In genomic region chr2:65842104-65842503, GRCh38 we compare ENCODE assay signal across 18 cellular contexts.
DNase-seq lines count a peak whose midpoint lies in the region; ATAC-seq and TF ChIP-seq lines count a peak whose summit lies in the region.
"Had no signal": no experiment of that assay in that cellular context is flagged by ENCODE, and none has a peak within 500 bp of the region (broad histone marks: within the 10 kb centered on the region; RNA-seq: fewer than 3 reads in every experiment).

No MANE protein-coding gene starts in this region.

- no peak overlapping the region for H3K4me3 ChIP-seq in HEK293 (ENCODE audit: low read depth, low read length)
- H3K4me3 ChIP-seq in endodermal cell (ENCODE audit: low read length): peak overlapping the region; percentile 22
- H3K4me3 ChIP-seq: A549; BLaER1 treated with 17β-estradiol and CSF1 and Interleukin-3, amounts not matched to agents 10 nM and 100 nM had no signal

- H3K27ac Mint-ChIP-seq in activated CD4-positive, alpha-beta T cell treated with anti-CD3 and anti-CD28 coated beads for 36 hours: no peak overlapping the region
- no peak overlapping the region for H3K27ac Mint-ChIP-seq in endodermal cell
- H3K27ac Mint-ChIP-seq: B cell; CD4-positive, alpha-beta T cell; CD8-positive, alpha-beta T cell had no signal

- no peaks in the 10 kb centered on the region for H3K4me1 ChIP-seq in HEK293 (ENCODE audit: control insufficient read depth, insufficient read depth, low read length)
- H3K4me1 ChIP-seq in endodermal cell (ENCODE audit: control insufficient read depth, insufficient read depth, low read length): no peaks in the 10 kb centered on the region
- H3K4me1 ChIP-seq: A549; BLaER1 treated with 17β-estradiol and CSF1 and Interleukin-3, amounts not matched to agents 10 nM and 100 nM; Caco-2 had no signal

- H3K9ac ChIP-seq in endodermal cell (ENCODE audit: extremely low read depth, low read length, poor library complexity, severe bottlenecking): no peak overlapping the region
- H3K9ac ChIP-seq: BLaER1 treated with 17β-estradiol and CSF1 and Interleukin-3, amounts not matched to agents 10 nM and 100 nM had no signal

- peaks cover 4% of the 10 kb centered on the region for H3K27me3 Mint-ChIP-seq in activated CD4-positive, alpha-beta T cell treated with anti-CD3 and anti-CD28 coated beads for 36 hours
- peaks cover 12% of the 10 kb centered on the region for H3K27me3 Mint-ChIP-seq in endodermal cell (ENCODE audit: insufficient read depth)

- H3K36me3 Mint-ChIP-seq in activated CD4-positive, alpha-beta T cell treated with anti-CD3 and anti-CD28 coated beads for 36 hours (ENCODE audit: low read depth): no peaks in the 10 kb centered on the region
- H3K36me3 Mint-ChIP-seq in endodermal cell (ENCODE audit: low read depth): no peaks in the 10 kb centered on the region
- H3K36me3 Mint-ChIP-seq: CD8-positive, alpha-beta T cell had no signal

- H3K27ac ChIP-seq in HEK293 (ENCODE audit: extremely low read depth, low read depth, low read length): no peak overlapping the region
- H3K27ac ChIP-seq in endodermal cell (ENCODE audit: low read depth, low read length): no peak overlapping the region
- H3K27ac ChIP-seq: 22Rv1; A549; BLaER1 treated with 17β-estradiol and CSF1 and Interleukin-3, amounts not matched to agents 10 nM and 100 nM; C4-2B had no signal

- H3K27me3 ChIP-seq in endodermal cell (ENCODE audit: control insufficient read depth, insufficient read depth, low read length, poor library complexity, severe bottlenecking): no peaks in the 10 kb centered on the region
- H3K27me3 ChIP-seq: BLaER1 treated with 17β-estradiol and CSF1 and Interleukin-3, amounts not matched to agents 10 nM and 100 nM had no signal

- no peaks in the 10 kb centered on the region for H3K4me1 Mint-ChIP-seq in activated CD4-positive, alpha-beta T cell treated with anti-CD3 and anti-CD28 coated beads for 36 hours
- peaks cover 6% of the 10 kb centered on the region for H3K4me1 Mint-ChIP-seq in endodermal cell
- H3K4me1 Mint-ChIP-seq: B cell had no signal

- no peak for TF ChIP-seq CTCF in HEK293 (tag by site-specific recombination; IDR thresholded peaks at IDR 0.05)
- TF ChIP-seq CTCF in endodermal cell (conservative IDR thresholded peaks at IDR 0.05): no peak

- H3K9me3 ChIP-seq in HEK293 (ENCODE audit: control insufficient read depth, insufficient read depth, low read depth, low read length) (no peaks in the 10 kb centered on the region; the same call in 1 of the 2 replicates), endodermal cell (ENCODE audit: control insufficient read depth, low read length) (peaks cover 13% of the 10 kb centered on the region)
- H3K9me3 ChIP-seq: A549, Caco-2 had no signal

- H3K36me3 ChIP-seq in HEK293 (ENCODE audit: control insufficient read depth in 2 of 2, insufficient read depth in 1 of 2, low read length in 2 of 2) (no peaks in the 10 kb centered on the region), endodermal cell (ENCODE audit: control insufficient read depth, insufficient read depth, low read length) (no peaks in the 10 kb centered on the region)
- H3K36me3 ChIP-seq: BLaER1 treated with 17β-estradiol and CSF1 and Interleukin-3, amounts not matched to agents 10 nM and 100 nM had no signal

- peaks cover 3% of the 10 kb centered on the region for H3K9me3 Mint-ChIP-seq in activated CD4-positive, alpha-beta T cell treated with anti-CD3 and anti-CD28 coated beads for 36 hours (ENCODE audit: low read depth)
- peaks cover 10% of the 10 kb centered on the region for H3K9me3 Mint-ChIP-seq in endodermal cell

- CTCF ChIA-PET in activated CD4-positive, alpha-beta T cell treated with anti-CD3 and anti-CD28 coated beads for 36 hours (lab: Charles Lee): no interaction called here
- CTCF ChIA-PET in HEK293 (lab: Yijun Ruan, JAX): interaction anchor here (0.6 kb wide), 1 partner anchor 59 kb away, joined by 4 read pairs; no protein-coding TSS in a partner anchor

- intact Hi-C loops in activated CD4-positive, alpha-beta T cell treated with anti-CD3 and anti-CD28 coated beads for 36 hours (cut with DNase I, micrococcal nuclease): no loop called here

- DNase-seq in activated CD4-positive, alpha-beta T cell treated with anti-CD3 and anti-CD28 coated beads for 36 hours: no peak
- DNase-seq in activated CD4-positive, alpha-beta T cell treated with anti-CD3 and anti-CD28 coated beads for 1 hour: no peak
- no peak for DNase-seq in endodermal cell
- DNase-seq in SHP77 (lab: John Stamatoyannopoulos, UW): no peak
- DNase-seq in stimulated activated CD4-positive, alpha-beta T cell treated with anti-CD3 and anti-CD28 coated beads, Interleukin-1b, Interleukin-23, amount 100 ng/mL, for 48 hours: no peak
- DNase-seq: AML-193; Caco-2; Calu3; CD4-positive, alpha-beta T cell; CD8-positive, alpha-beta T cell; DMS79 treated with DMSO at 0.1 percent for 48 hours; GF-D8 had no signal

- peak; percentile 44 for ATAC-seq in activated CD4-positive, alpha-beta T cell treated with anti-CD3 and anti-CD28 coated beads for 36 hours
- ATAC-seq: A549; CD8-positive, alpha-beta T cell had no signal

- no peak overlapping the region for H3K4me3 Mint-ChIP-seq in activated CD4-positive, alpha-beta T cell treated with anti-CD3 and anti-CD28 coated beads for 36 hours
- no peak overlapping the region for H3K4me3 Mint-ChIP-seq in endodermal cell
- H3K4me3 Mint-ChIP-seq: B cell; CD4-positive, alpha-beta T cell; CD8-positive, alpha-beta T cell had no signal

- WGBS in endodermal cell (ENCODE audit: insufficient coverage in 1 of 2, insufficient read length in 1 of 2), 2 experiments: 88% methylated on average over 1 of the region's 1 CpG; no CpG with 5 or more reads in 1 of the 2 experiments

- POLR2A ChIA-PET in activated CD4-positive, alpha-beta T cell treated with anti-CD3 and anti-CD28 coated beads for 36 hours (lab: Charles Lee): no interaction called here
- POLR2A ChIA-PET in HEK293 (lab: Yijun Ruan, JAX): no interaction called here

TF ChIP-seq in HEK293, 187 proteins besides CTCF, POLR2A, EP300 and RAD21:
- TF ChIP-seq, protein P1, sequence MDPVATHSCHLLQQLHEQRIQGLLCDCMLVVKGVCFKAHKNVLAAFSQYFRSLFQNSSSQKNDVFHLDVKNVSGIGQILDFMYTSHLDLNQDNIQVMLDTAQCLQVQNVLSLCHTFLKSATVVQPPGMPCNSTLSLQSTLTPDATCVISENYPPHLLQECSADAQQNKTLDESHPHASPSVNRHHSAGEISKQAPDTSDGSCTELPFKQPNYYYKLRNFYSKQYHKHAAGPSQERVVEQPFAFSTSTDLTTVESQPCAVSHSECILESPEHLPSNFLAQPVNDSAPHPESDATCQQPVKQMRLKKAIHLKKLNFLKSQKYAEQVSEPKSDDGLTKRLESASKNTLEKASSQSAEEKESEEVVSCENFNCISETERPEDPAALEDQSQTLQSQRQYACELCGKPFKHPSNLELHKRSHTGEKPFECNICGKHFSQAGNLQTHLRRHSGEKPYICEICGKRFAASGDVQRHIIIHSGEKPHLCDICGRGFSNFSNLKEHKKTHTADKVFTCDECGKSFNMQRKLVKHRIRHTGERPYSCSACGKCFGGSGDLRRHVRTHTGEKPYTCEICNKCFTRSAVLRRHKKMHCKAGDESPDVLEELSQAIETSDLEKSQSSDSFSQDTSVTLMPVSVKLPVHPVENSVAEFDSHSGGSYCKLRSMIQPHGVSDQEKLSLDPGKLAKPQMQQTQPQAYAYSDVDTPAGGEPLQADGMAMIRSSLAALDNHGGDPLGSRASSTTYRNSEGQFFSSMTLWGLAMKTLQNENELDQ (tag by site-specific recombination; IDR thresholded peaks at IDR 0.05; ENCODE audit: low read depth): no peak
- TF ChIP-seq RBAK (tag by site-specific recombination; IDR thresholded peaks at IDR 0.05): 0 out of 2 replicates have a peak, but pooled peaks have one; percentile 63
